ENCODE assay signal across 26 cellular contexts in genomic region chr15:76253851-76254440, GRCh38. TPM values are rescaled to one million over a fixed set of nuclear protein-coding genes. Genes with fewer than 3 reads are reported as not detected.
DNase-seq lines count a peak whose midpoint lies in the region; ATAC-seq, FAIRE-seq and TF ChIP-seq lines count a peak whose summit lies in the region.
"Had no signal": no experiment of that assay in that cellular context is flagged by ENCODE, and none has a peak within 500 bp of the region (broad histone marks: within the 10 kb centered on the region; RNA-seq: fewer than 3 reads in every experiment).

No MANE protein-coding gene starts in this region.

- no peak overlapping the region for H3K27ac Mint-ChIP-seq in type B pancreatic cell
- H3K27ac Mint-ChIP-seq: activated CD8-positive, alpha-beta T cell treated with anti-CD3 and anti-CD28 coated beads for 36 hours; activated T-helper 1 cell treated with anti-CD3 and anti-CD28 coated beads, Interleukin-12 subunit alpha, Interleukin-12 subunit beta, Interleukin-2, Interleukin-4 antibody, amounts not matched to agents 30 ng/mL and 10 ng/mL and 1 ng/mL, durations not matched to agents 14 hours and 24 hours and 36 hours; CD4-positive, alpha-beta memory T cell; stimulated activated effector memory CD8-positive, alpha-beta T cell treated with anti-CD3 and anti-CD28 coated beads, Interleukin-12 subunit alpha, Interleukin-12 subunit beta, amount 100 ng/mL, for 72 hours had no signal

- no peak for ATAC-seq in GM19023 (IDR thresholded peaks at IDR 0.05; ENCODE audit: unreplicated experiment)
- ATAC-seq: activated CD8-positive, alpha-beta T cell treated with anti-CD3 and anti-CD28 coated beads for 36 hours; left lung; pancreas; stimulated activated effector memory CD8-positive, alpha-beta T cell treated with anti-CD3 and anti-CD28 coated beads, Interleukin-12 subunit alpha, Interleukin-12 subunit beta, amount 100 ng/mL, for 72 hours had no signal

- H3K36me3 Mint-ChIP-seq in type B pancreatic cell = peaks cover 11% of the 10 kb centered on the region

- TF ChIP-seq CTCF in fibroblast of the aortic adventitia (IDR thresholded peaks at IDR 0.05; ENCODE audit: insufficient read depth, low read length) (no peak), type B pancreatic cell (conservative IDR thresholded peaks at IDR 0.05) (no peak)

- no peaks in the 10 kb centered on the region for H3K36me3 ChIP-seq in SK-N-MC (ENCODE audit: insufficient read depth, low read length)
- H3K36me3 ChIP-seq: pancreas had no signal

- no peaks in the 10 kb centered on the region for H3K4me1 Mint-ChIP-seq in type B pancreatic cell (ENCODE audit: unreplicated experiment)
- H3K4me1 Mint-ChIP-seq: CD4-positive, alpha-beta memory T cell; neural crest cell; stimulated activated effector memory CD8-positive, alpha-beta T cell treated with anti-CD3 and anti-CD28 coated beads, Interleukin-12 subunit alpha, Interleukin-12 subunit beta, amount 100 ng/mL, for 72 hours had no signal

- no peaks in the 10 kb centered on the region for H3K9me3 Mint-ChIP-seq in type B pancreatic cell
- H3K9me3 Mint-ChIP-seq: activated T-helper 1 cell treated with anti-CD3 and anti-CD28 coated beads, Interleukin-12 subunit alpha, Interleukin-12 subunit beta, Interleukin-2, Interleukin-4 antibody, amounts not matched to agents 30 ng/mL and 10 ng/mL and 1 ng/mL, durations not matched to agents 14 hours and 24 hours and 36 hours; neural crest cell; stimulated activated effector memory CD8-positive, alpha-beta T cell treated with anti-CD3 and anti-CD28 coated beads, Interleukin-12 subunit alpha, Interleukin-12 subunit beta, amount 100 ng/mL, for 72 hours had no signal

- FAIRE-seq in RCC 7860 (lab: Jason Lieb, UNC) = no peak
- FAIRE-seq: endometrium, GM12892, pancreas had no signal

- H3K9ac ChIP-seq in SK-N-MC (ENCODE audit: insufficient read length) = no peak overlapping the region

- no peaks in the 10 kb centered on the region for H3K27me3 Mint-ChIP-seq in type B pancreatic cell
- H3K27me3 Mint-ChIP-seq: activated CD8-positive, alpha-beta T cell treated with anti-CD3 and anti-CD28 coated beads for 36 hours; CD4-positive, alpha-beta memory T cell had no signal

- H3K4me3 Mint-ChIP-seq in type B pancreatic cell = no peak overlapping the region
- H3K4me3 Mint-ChIP-seq: activated CD8-positive, alpha-beta T cell treated with anti-CD3 and anti-CD28 coated beads for 36 hours; activated T-helper 1 cell treated with anti-CD3 and anti-CD28 coated beads, Interleukin-12 subunit alpha, Interleukin-12 subunit beta, Interleukin-2, Interleukin-4 antibody, amounts not matched to agents 30 ng/mL and 10 ng/mL and 1 ng/mL, durations not matched to agents 14 hours and 24 hours and 36 hours; CD4-positive, alpha-beta memory T cell; neural crest cell; stimulated activated effector memory CD8-positive, alpha-beta T cell treated with anti-CD3 and anti-CD28 coated beads, Interleukin-12 subunit alpha, Interleukin-12 subunit beta, amount 100 ng/mL, for 72 hours had no signal

- DNase-seq in EH (ENCODE audit: low read depth) (peak; percentile 13), NCI-H146 treated with DMSO at 0.1 percent for 48 hours (lab: John Stamatoyannopoulos, UW; ENCODE audit: unreplicated experiment) (peak; percentile 3), SK-N-MC (ENCODE audit: low read depth, low spot score) (peak; percentile 14), fibroblast of the aortic adventitia (ENCODE audit: low read depth) (peak; percentile 31), NCI-H1436 treated with DMSO at 0.1 percent for 48 hours (lab: John Stamatoyannopoulos, UW) (no peak), type B pancreatic cell (ENCODE audit: extremely low spot score, unreplicated experiment) (no peak), RCC 7860 (ENCODE audit: low spot score) (no peak)
- DNase-seq: activated CD8-positive, alpha-beta memory T cell treated with anti-CD3 and anti-CD28 coated beads, Interleukin-2, amount 50 U/mL, for 48 hours; activated CD8-positive, alpha-beta T cell treated with anti-CD3 and anti-CD28 coated beads for 36 hours; activated naive CD4-positive, alpha-beta T cell treated with Interleukin-2 at 50 U/mL for 16 hours; CD4-positive, alpha-beta memory T cell; hippocampal formation; left lung; mesenchymal stem cell; NCI-H1092 treated with DMSO at 0.1 percent for 48 hours; NCI-H510A; pancreas; PC-9; SHP77 had no signal

- H3K4me3 ChIP-seq in SK-N-MC (no peak overlapping the region), fibroblast of the aortic adventitia (ENCODE audit: low read depth, low read length) (no peak overlapping the region)
- H3K4me3 ChIP-seq: left lung, pancreas, PC-9, tibial nerve had no signal

- no peak overlapping the region; the same call in 1 of the 2 replicates for H3K27ac ChIP-seq in SK-N-MC
- H3K27ac ChIP-seq: left lung, pancreas, tibial nerve had no signal

- peaks cover 6% of the 10 kb centered on the region; the same call in 1 of the 2 replicates for H3K9me3 ChIP-seq in SK-N-MC (ENCODE audit: low read depth, low read length)
- H3K9me3 ChIP-seq: pancreas had no signal

RNA-seq across cellular contexts. Expression of gene ETFA, which starts 57.3 kb away (rescaled TPM):
- total RNA-seq in fibroblast of the aortic adventitia (ENCODE audit: low replicate concordance) (56.1 and 87.8 TPM in 2 replicates), type B pancreatic cell (ENCODE audit: low replicate concordance) (135 and 149 TPM in 2 replicates)

Comparison
In these comparisons a context has a peak if more than half of its experiments do, and no peak if none do; other contexts are left out.
1. DNase-seq: peak in EH (single experiment), NCI-H146 treated with DMSO at 0.1 percent for 48 hours (single experiment), SK-N-MC (single experiment) and fibroblast of the aortic adventitia (single experiment); none in NCI-H1436 treated with DMSO at 0.1 percent for 48 hours (single experiment), type B pancreatic cell (single experiment) and RCC 7860 (single experiment).